8 cellular contexts compared by ENCODE assay signal in genomic region chr20:33673411-33674293, GRCh38. TPM values are rescaled to one million over a fixed set of nuclear protein-coding genes. Genes with fewer than 3 reads are reported as not detected.
A peak's percentile ranks its signal among the peaks of the same experiment; 100 is the strongest.
DNase-seq lines count a peak whose midpoint lies in the region; ATAC-seq and TF ChIP-seq lines count a peak whose summit lies in the region.

No MANE protein-coding gene starts in this region.

- H3K27ac ChIP-seq in HUES48 (ENCODE audit: low read depth, low read length) = peak overlapping the region; percentile 40
- H3K27ac ChIP-seq in ascending aorta = peak overlapping the region; percentile 96 to 97
- peak overlapping the region; percentile 72 to 88 for H3K27ac ChIP-seq in left lung
- peak overlapping the region; percentile 91 for H3K27ac ChIP-seq in suprapubic skin

- H3K4me1 ChIP-seq in HUES48 (ENCODE audit: control insufficient read depth, insufficient read depth, low read length) (peaks cover 19% of the 10 kb centered on the region), ascending aorta (peaks cover 9 to 49% of the 10 kb centered on the region in 2 donors), left lung (peaks cover 8 to 40% of the 10 kb centered on the region in 2 donors), suprapubic skin (peaks cover 61% of the 10 kb centered on the region)

- H3K9ac ChIP-seq in HUES48 (ENCODE audit: low read depth, low read length) = peak overlapping the region; percentile 54

- 30% methylated on average over 20 of the region's 29 CpGs for WGBS in suprapubic skin

- H3K27me3 ChIP-seq in HUES48 (ENCODE audit: control insufficient read depth, insufficient read depth, low read length) = no peaks in the 10 kb centered on the region
- H3K27me3 ChIP-seq in ascending aorta = no peaks in the 10 kb centered on the region
- H3K27me3 ChIP-seq in left lung = no peaks in the 10 kb centered on the region
- H3K27me3 ChIP-seq in suprapubic skin = no peaks in the 10 kb centered on the region

- CTCF ChIA-PET in GM10248 (lab: Yijun Ruan, JAX) = no interaction called here
- CTCF ChIA-PET in HEK293T (lab: Yijun Ruan, JAX) = no interaction called here

- H3K36me3 ChIP-seq in HUES48 (ENCODE audit: control insufficient read depth, insufficient read depth, low read length) = peaks cover 59% of the 10 kb centered on the region
- no peaks in the 10 kb centered on the region for H3K36me3 ChIP-seq in ascending aorta
- peaks cover 0 to 11% of the 10 kb centered on the region in 2 donors for H3K36me3 ChIP-seq in left lung
- peaks cover 4% of the 10 kb centered on the region for H3K36me3 ChIP-seq in suprapubic skin

- peak; percentile 3 for ATAC-seq in left lung

- no peak for TF ChIP-seq POLR2A in suprapubic skin (IDR thresholded peaks at IDR 0.05)

- peak overlapping the region; percentile 89 for H3K4me3 ChIP-seq in HUES48 (ENCODE audit: low read depth, low read length)
- peak overlapping the region; percentile 67 to 84 for H3K4me3 ChIP-seq in ascending aorta
- H3K4me3 ChIP-seq in left lung = peak overlapping the region; percentile 57 to 62
- peak overlapping the region; percentile 83 for H3K4me3 ChIP-seq in suprapubic skin

- POLR2A ChIA-PET in GM10248 (lab: Yijun Ruan, JAX) = interaction anchor here (0.6 to 1.0 kb wide), 2 partner anchors 9 to 352 kb away, joined by 4 to 6 read pairs; no protein-coding TSS in a partner anchor
- POLR2A ChIA-PET in HEK293T (lab: Yijun Ruan, JAX) = interaction anchor here (0.8 to 2.4 kb wide), 4 partner anchors 10 to 13 kb away, joined by 3 to 20 read pairs (median 6); partner anchors contain the start of gene E2F1

- DNase-seq in NCI-H82 (lab: John Stamatoyannopoulos, UW) (peak; percentile 51), NCI-H82 treated with DMSO at 0.1 percent for 48 hours (lab: John Stamatoyannopoulos, UW; ENCODE audit: unreplicated experiment) (no peak), ascending aorta (ENCODE audit: low spot score in 2 of 2) (no peak), left lung (peak in 1 of 2 donors; percentile 63), suprapubic skin (ENCODE audit: low spot score in 2 of 2) (no peak), GM10248 (ENCODE audit: extremely low spot score) (no peak), HEK293T (ENCODE audit: extremely low spot score) (no peak)

- intact Hi-C loops in ascending aorta (cut with DNase I) = loop anchor here (2.0 to 5.0 kb wide), 2 partner anchors 59 to 439 kb away; partner anchors contain the start of gene EIF2S2
- intact Hi-C loops in left lung (cut with DNase I) = no loop called here

- TF ChIP-seq CTCF in ascending aorta (IDR thresholded peaks at IDR 0.05) = no peak
- no peak for TF ChIP-seq CTCF in left lung (IDR thresholded peaks at IDR 0.05)
- no peak for TF ChIP-seq CTCF in suprapubic skin (IDR thresholded peaks at IDR 0.05)
- no peak for TF ChIP-seq CTCF in GM10248 (IDR thresholded peaks at IDR 0.05; ENCODE audit: control extremely low read depth, extremely low read depth, low read depth, missing control alignments)

- TF ChIP-seq EP300 in suprapubic skin (IDR thresholded peaks at IDR 0.05) = no peak

- H3K9me3 ChIP-seq in HUES48 (ENCODE audit: control insufficient read depth, insufficient read depth, low read length) (no peaks in the 10 kb centered on the region), ascending aorta (no peaks in the 10 kb centered on the region), left lung (no peaks in the 10 kb centered on the region), suprapubic skin (no peaks in the 10 kb centered on the region)

TF ChIP-seq in HEK293T, 16 proteins besides CTCF, POLR2A, EP300 and RAD21:
- TF ChIP-seq SUZ12 (IDR thresholded peaks at IDR 0.05) = no peak
- TF ChIP-seq FOXA1 (IDR thresholded peaks at IDR 0.05) = no peak
- no peak for TF ChIP-seq ELF4 (IDR thresholded peaks at IDR 0.05)
- TF ChIP-seq SP1 (IDR thresholded peaks at IDR 0.05) = no peak
- TF ChIP-seq FOXK2 (IDR thresholded peaks at IDR 0.05) = no peak
- no peak for TF ChIP-seq CTBP1 (IDR thresholded peaks at IDR 0.05; ENCODE audit: borderline replicate concordance)
- no peak for TF ChIP-seq ZNF384 (IDR thresholded peaks at IDR 0.05)
- no peak for TF ChIP-seq L3MBTL2 (conservative IDR thresholded peaks at IDR 0.05)
- no peak for TF ChIP-seq ARNT (IDR thresholded peaks at IDR 0.05)
- no peak for TF ChIP-seq BHLHE40 (IDR thresholded peaks at IDR 0.05; ENCODE audit: borderline replicate concordance)
- no peak for TF ChIP-seq HDGF (IDR thresholded peaks at IDR 0.05; ENCODE audit: borderline replicate concordance)
- no peak for TF ChIP-seq FOXM1 (IDR thresholded peaks at IDR 0.05; ENCODE audit: borderline replicate concordance)
- no peak for TF ChIP-seq PKNOX1 (IDR thresholded peaks at IDR 0.05)
- no peak for TF ChIP-seq LEF1 (IDR thresholded peaks at IDR 0.05; ENCODE audit: borderline replicate concordance)
- TF ChIP-seq NFRKB (IDR thresholded peaks at IDR 0.05) = no peak
- TF ChIP-seq TARDBP (IDR thresholded peaks at IDR 0.05) = no peak

RNA-seq across cellular contexts. Expression of gene NECAB3, which starts 0.6 kb away (rescaled TPM):
- 21.3 TPM for total RNA-seq in ascending aorta
- total RNA-seq in left lung = 10 to 100 TPM; 53.7 to 72.9 TPM
- 10 to 100 TPM; 19.9 to 37.5 (median 22.1) TPM for total RNA-seq in suprapubic skin

RNA-seq across cellular contexts. Expression of gene ACTL10, which starts 6.9 kb away (rescaled TPM):
- total RNA-seq in ascending aorta = 26.3 TPM
- total RNA-seq in left lung = 1 to 10 TPM; 1.2 to 2.3 TPM
- 1 to 10 TPM; 1.3 to 4.9 (median 3.0) TPM for total RNA-seq in suprapubic skin

RNA-seq across cellular contexts. Expression of gene C20orf144, which starts 11.5 kb away (rescaled TPM):
- total RNA-seq in ascending aorta (not detected), left lung (under 1 TPM in 1 of 2 donors, not detected in 1; 0.24 TPM), suprapubic skin (not detected)

RNA-seq across cellular contexts. Expression of gene E2F1, which starts 12.5 kb away (rescaled TPM):
- 0.53 TPM for total RNA-seq in ascending aorta
- total RNA-seq in left lung = 10 to 100 TPM; 14.2 to 23.6 TPM
- total RNA-seq in suprapubic skin = 1 to 10 TPM; 3.5 to 5.6 (median 4.6) TPM

RNA-seq across cellular contexts. Expression of gene PXMP4, which starts 46.5 kb away (rescaled TPM):
- total RNA-seq in ascending aorta = 38.0 TPM
- 10 to 100 TPM; 25.4 to 47.5 TPM for total RNA-seq in left lung
- total RNA-seq in suprapubic skin = 10 to 100 TPM in 3 of 4 donors, 1 to 10 TPM in 1; 8.7 to 32.4 (median 24.3) TPM

Comparison
In these comparisons a context has a peak if more than half of its experiments do, and no peak if none do; other contexts are left out.
1. H3K27ac ChIP-seq: peak in every context shown above with its lines; median percentile 96 in ascending aorta; 91 in suprapubic skin; 80 in left lung; 40 in HUES48.